ENCODE assay signal across 22 cellular contexts in the genomic region with DNA sequence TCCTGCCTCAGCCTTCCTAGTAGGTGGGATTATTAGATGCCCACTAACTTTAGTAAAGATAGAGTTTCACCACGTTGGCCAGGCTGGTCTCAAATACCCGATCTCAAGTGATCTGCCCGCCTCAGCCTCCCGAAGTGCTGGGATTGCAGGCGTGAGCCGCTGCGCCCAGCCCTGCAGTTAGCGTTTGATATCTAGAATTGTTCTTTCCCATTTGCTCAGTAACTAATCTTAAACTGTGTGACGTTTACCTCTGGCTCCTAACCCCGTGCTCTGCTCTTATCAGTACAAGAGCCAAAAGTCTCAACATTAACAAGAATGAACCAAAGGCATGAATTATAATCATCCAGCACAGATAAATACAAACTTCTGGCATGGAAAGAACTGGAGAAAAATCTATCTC. TPM values are rescaled to one million over a fixed set of nuclear protein-coding genes. Genes with fewer than 3 reads are reported as not detected.
"Had no signal": no experiment of that assay in that cellular context is flagged by ENCODE, and none has a peak within 500 bp of the region (broad histone marks: within the 10 kb centered on the region; RNA-seq: fewer than 3 reads in every experiment).

No MANE protein-coding gene starts in this region.

- H3K4me1 ChIP-seq: gastroesophageal sphincter, psoas muscle, spleen, tibial artery had no signal

- DNase-seq: activated B cell treated with CpG ODN at 0.5 μM for 24 hours; activated CD4-positive, alpha-beta T cell treated with anti-CD3 and anti-CD28 coated beads for 48 hours; activated CD8-positive, alpha-beta T cell treated with anti-CD3 and anti-CD28 coated beads for 36 hours; activated effector memory CD4-positive, alpha-beta T cell treated with anti-CD3 and anti-CD28 coated beads, Interleukin-2, amount 50 U/mL, for 16 hours; activated T-cell treated with anti-CD3 and anti-CD28 coated beads, Interleukin-2, amount 50 U/mL, for 48 hours; brain microvascular endothelial cell; cerebellar nuclear complex; effector CD8-positive, alpha-beta T cell; islet precursor cell; mucosa of descending colon; naive thymus-derived CD8-positive, alpha-beta T cell; occipital lobe; psoas muscle; spleen; stimulated activated CD4-positive, alpha-beta T cell treated with anti-CD3 and anti-CD28 coated beads, Interleukin-1b, Interleukin-23, amount 100 ng/mL, for 48 hours; T-helper 2 cell; tibial artery had no signal

- H3K27me3 ChIP-seq: brain microvascular endothelial cell had no signal

- H3K27ac Mint-ChIP-seq: activated B cell treated with CpG ODN at 0.5 μM for 24 hours; activated CD8-positive, alpha-beta T cell treated with anti-CD3 and anti-CD28 coated beads for 36 hours; activated naive CD4-positive, alpha-beta T cell treated with anti-CD3 and anti-CD28 coated beads, Interleukin-2, amount 50 U/mL, for 72 hours; stimulated activated memory B cell treated with anti-CD40 and anti-IgM and Interleukin-4, amounts not matched to agents 10 μg/mL and 1 μg/mL and 100 μg/mL, for 72 hours had no signal

- H3K9me3 Mint-ChIP-seq: activated B cell treated with CpG ODN at 0.5 μM for 24 hours; activated CD8-positive, alpha-beta T cell treated with anti-CD3 and anti-CD28 coated beads for 36 hours; activated naive CD4-positive, alpha-beta T cell treated with anti-CD3 and anti-CD28 coated beads, Interleukin-2, amount 50 U/mL, for 72 hours; naive thymus-derived CD8-positive, alpha-beta T cell; stimulated activated memory B cell treated with anti-CD40 and anti-IgM and Interleukin-4, amounts not matched to agents 10 μg/mL and 1 μg/mL and 100 μg/mL, for 72 hours had no signal

- H3K36me3 ChIP-seq: brain microvascular endothelial cell, gastroesophageal sphincter, spleen, tibial artery had no signal

- H3K27ac ChIP-seq: brain microvascular endothelial cell, gastroesophageal sphincter, psoas muscle, spleen, tibial artery had no signal

- H3K4me3 ChIP-seq: gastroesophageal sphincter, lung, mucosa of descending colon, psoas muscle, spleen, tibial artery had no signal

- ATAC-seq: activated CD8-positive, alpha-beta T cell treated with anti-CD3 and anti-CD28 coated beads for 36 hours; activated naive CD4-positive, alpha-beta T cell treated with anti-CD3 and anti-CD28 coated beads, Interleukin-2, amount 50 U/mL, for 72 hours; gastroesophageal sphincter; mucosa of descending colon; naive thymus-derived CD8-positive, alpha-beta T cell; psoas muscle; sciatic nerve; stimulated activated memory B cell treated with anti-CD40 and anti-IgM and Interleukin-4, amounts not matched to agents 10 μg/mL and 1 μg/mL and 100 μg/mL, for 72 hours had no signal

- H3K36me3 Mint-ChIP-seq: activated naive CD4-positive, alpha-beta T cell treated with anti-CD3 and anti-CD28 coated beads, Interleukin-2, amount 50 U/mL, for 72 hours; naive thymus-derived CD8-positive, alpha-beta T cell; stimulated activated memory B cell treated with anti-CD40 and anti-IgM and Interleukin-4, amounts not matched to agents 10 μg/mL and 1 μg/mL and 100 μg/mL, for 72 hours had no signal

- H3K4me1 Mint-ChIP-seq: activated B cell treated with CpG ODN at 0.5 μM for 24 hours; stimulated activated memory B cell treated with anti-CD40 and anti-IgM and Interleukin-4, amounts not matched to agents 10 μg/mL and 1 μg/mL and 100 μg/mL, for 72 hours had no signal

- H3K9me3 ChIP-seq: gastroesophageal sphincter, mucosa of descending colon, psoas muscle, spleen, tibial artery had no signal

- H3K4me3 Mint-ChIP-seq: activated B cell treated with CpG ODN at 0.5 μM for 24 hours; activated CD8-positive, alpha-beta T cell treated with anti-CD3 and anti-CD28 coated beads for 36 hours; naive thymus-derived CD8-positive, alpha-beta T cell; stimulated activated memory B cell treated with anti-CD40 and anti-IgM and Interleukin-4, amounts not matched to agents 10 μg/mL and 1 μg/mL and 100 μg/mL, for 72 hours had no signal

- H3K27me3 Mint-ChIP-seq: activated B cell treated with CpG ODN at 0.5 μM for 24 hours; stimulated activated memory B cell treated with anti-CD40 and anti-IgM and Interleukin-4, amounts not matched to agents 10 μg/mL and 1 μg/mL and 100 μg/mL, for 72 hours had no signal

RNA-seq across cellular contexts. Expression of a gene that starts 47.4 kb away (rescaled TPM):
- total RNA-seq: naive thymus-derived CD8-positive, alpha-beta T cell had no signal
